ENCODE assay signal across 29 cellular contexts in the genomic region with DNA sequence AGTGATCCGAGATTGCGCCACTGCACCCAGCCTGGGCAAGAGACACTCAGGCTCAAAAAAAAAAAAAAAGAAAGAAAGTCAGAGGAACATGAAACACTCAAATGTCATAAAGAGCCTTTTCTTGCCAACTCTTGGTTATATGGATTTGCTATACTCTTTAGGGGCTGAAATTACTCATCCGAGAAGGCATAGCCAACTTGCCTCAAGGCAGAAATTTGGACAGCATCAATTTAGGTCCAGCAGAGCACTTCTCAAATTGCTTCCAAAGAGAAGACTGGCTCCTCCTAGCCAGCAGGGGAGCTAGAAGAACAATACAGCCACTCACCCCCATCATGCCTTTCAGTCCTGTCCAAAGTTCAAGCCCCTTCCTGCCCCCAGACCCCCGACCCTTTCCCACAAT. TPM values are rescaled to one million over a fixed set of nuclear protein-coding genes. Genes with fewer than 3 reads are reported as not detected.
A peak's percentile ranks its signal among the peaks of the same experiment; 100 is the strongest.
DNase-seq lines count a peak whose midpoint lies in the region; ATAC-seq, FAIRE-seq and TF ChIP-seq lines count a peak whose summit lies in the region.
"Had no signal": no experiment of that assay in that cellular context is flagged by ENCODE, and none has a peak within 500 bp of the region (broad histone marks: within the 10 kb centered on the region; RNA-seq: fewer than 3 reads in every experiment).

No MANE protein-coding gene starts in this region.

- DNase-seq in MCF 10A (ENCODE audit: unreplicated experiment) = peak; percentile 94
- DNase-seq in breast epithelium (ENCODE audit: low spot score in 2 of 2) = no peak
- peak; percentile 83 for DNase-seq in RPMI7951 (ENCODE audit: low read depth)
- peak; percentile 48 for DNase-seq in epithelial cell of esophagus (ENCODE audit: low read depth)
- DNase-seq in uterus = no peak
- no peak for DNase-seq in activated T-helper 1 cell treated with anti-CD3 and anti-CD28 coated beads, Interleukin-12 subunit alpha, Interleukin-12 subunit beta, Interleukin-2, Interleukin-4 antibody, amounts not matched to agents 30 ng/mL and 10 ng/mL and 1 ng/mL, durations not matched to agents 14 hours and 24 hours and 36 hours (ENCODE audit: low spot score)
- DNase-seq in urothelium cell line (ENCODE audit: low spot score) = no peak
- DNase-seq: activated CD8-positive, alpha-beta T cell treated with anti-CD3 and anti-CD28 coated beads, Interleukin-2, amount 10 ng/mL, durations not matched to agents 7 days and 5 days; activated gamma-delta T cell; activated naive CD8-positive, alpha-beta T cell treated with anti-CD3 and anti-CD28 coated beads, Interleukin-2, amount 10 ng/mL, durations not matched to agents 7 days and 5 days; CD4-positive, alpha-beta memory T cell; DMS 273 treated with DMSO at 0.1 percent for 48 hours; glutamatergic neuron; islet precursor cell; KG1; left ventricle myocardium superior; NCI-H146; NCI-H510A; sigmoid colon; stimulated activated naive CD8-positive, alpha-beta T cell treated with anti-CD3 and anti-CD28 coated beads, Interleukin-15, Interleukin-2, amounts not matched to agents 100 U/mL and 50 U/mL, for 24 hours; testis had no signal

- no peak for ATAC-seq in HG02759 (IDR thresholded peaks at IDR 0.05; ENCODE audit: unreplicated experiment)
- ATAC-seq: activated CD4-positive, CD25-positive, alpha-beta regulatory T cell treated with anti-CD3 and anti-CD28 coated beads, Interleukin-2, amount 50 U/mL, for 24 hours; activated CD8-positive, alpha-beta T cell treated with anti-CD3 and anti-CD28 coated beads, Interleukin-2, amount 10 ng/mL, durations not matched to agents 7 days and 5 days had no signal

- H3K36me3 ChIP-seq in breast epithelium = no peaks in the 10 kb centered on the region
- no peaks in the 10 kb centered on the region for H3K36me3 ChIP-seq in uterus
- H3K36me3 ChIP-seq: prostate gland, sigmoid colon had no signal

- no TSS peak for BruUV-seq in MCF 10A (replicated peaks; lab: Mats Ljungman, UMichigan)

- POLR2A ChIA-PET in MCF 10A (lab: Yijun Ruan, JAX) = interaction anchor here (0.9 to 2.4 kb wide), 4 partner anchors 10 to 46 kb away, joined by 3 to 7 read pairs (median 4); partner anchors contain the start of genes OSBPL10 and ZNF860

- no peaks in the 10 kb centered on the region for H3K27me3 Mint-ChIP-seq in MCF 10A (ENCODE audit: insufficient read depth, unreplicated experiment)
- no peaks in the 10 kb centered on the region for H3K27me3 Mint-ChIP-seq in activated T-helper 1 cell treated with anti-CD3 and anti-CD28 coated beads, Interleukin-12 subunit alpha, Interleukin-12 subunit beta, Interleukin-2, Interleukin-4 antibody, amounts not matched to agents 30 ng/mL and 10 ng/mL and 1 ng/mL, durations not matched to agents 14 hours and 24 hours and 36 hours (ENCODE audit: insufficient read depth)
- H3K27me3 Mint-ChIP-seq: activated naive CD8-positive, alpha-beta T cell treated with anti-CD3 and anti-CD28 coated beads, Interleukin-2, amount 10 ng/mL, durations not matched to agents 7 days and 5 days had no signal

- peaks cover 16% of the 10 kb centered on the region for H3K4me1 Mint-ChIP-seq in MCF 10A (ENCODE audit: insufficient read depth, unreplicated experiment)
- H3K4me1 Mint-ChIP-seq in activated T-helper 1 cell treated with anti-CD3 and anti-CD28 coated beads, Interleukin-12 subunit alpha, Interleukin-12 subunit beta, Interleukin-2, Interleukin-4 antibody, amounts not matched to agents 30 ng/mL and 10 ng/mL and 1 ng/mL, durations not matched to agents 14 hours and 24 hours and 36 hours (ENCODE audit: low read depth) = peaks cover 10% of the 10 kb centered on the region
- H3K4me1 Mint-ChIP-seq: activated naive CD8-positive, alpha-beta T cell treated with anti-CD3 and anti-CD28 coated beads, Interleukin-2, amount 10 ng/mL, durations not matched to agents 7 days and 5 days; CD4-positive, alpha-beta memory T cell; central memory CD8-positive, alpha-beta T cell had no signal

- TF ChIP-seq CTCF in MCF 10A (IDR thresholded peaks at IDR 0.05; ENCODE audit: unreplicated experiment) = no peak
- no peak for TF ChIP-seq CTCF in breast epithelium (IDR thresholded peaks at IDR 0.05)
- peak; percentile 3 for TF ChIP-seq CTCF in epithelial cell of esophagus (IDR thresholded peaks at IDR 0.05; ENCODE audit: insufficient read depth, low read depth, low read length, missing control alignments)
- TF ChIP-seq CTCF in uterus (IDR thresholded peaks at IDR 0.05) = no peak

- CTCF ChIA-PET in MCF 10A (lab: Yijun Ruan, JAX) = no interaction called here

- H3K27ac ChIP-seq in breast epithelium = no peak overlapping the region
- peak overlapping the region; percentile 33 to 46 for H3K27ac ChIP-seq in uterus
- H3K27ac ChIP-seq: prostate gland, testis had no signal

- intact Hi-C loops in MCF 10A (cut with micrococcal nuclease) = no loop called here
- intact Hi-C loops in breast epithelium (cut with DNase I; ENCODE audit: low total_unique reads) = no loop called here
- intact Hi-C loops in uterus (cut with DNase I; ENCODE audit: low total_unique reads) = no loop called here
- intact Hi-C loops in activated T-helper 1 cell treated with anti-CD3 and anti-CD28 coated beads, Interleukin-12 subunit alpha, Interleukin-12 subunit beta, Interleukin-2, Interleukin-4 antibody, amounts not matched to agents 30 ng/mL and 10 ng/mL and 1 ng/mL, durations not matched to agents 14 hours and 24 hours and 36 hours (cut with micrococcal nuclease) = no loop called here

- no peak for FAIRE-seq in urothelium cell line (lab: Jason Lieb, UNC)
- FAIRE-seq: A204.1, H1, HTR-8/SVneo, TTC549 had no signal

- H3K36me3 Mint-ChIP-seq in MCF 10A (ENCODE audit: insufficient read depth, unreplicated experiment) = peaks cover 7% of the 10 kb centered on the region
- no peaks in the 10 kb centered on the region for H3K36me3 Mint-ChIP-seq in activated T-helper 1 cell treated with anti-CD3 and anti-CD28 coated beads, Interleukin-12 subunit alpha, Interleukin-12 subunit beta, Interleukin-2, Interleukin-4 antibody, amounts not matched to agents 30 ng/mL and 10 ng/mL and 1 ng/mL, durations not matched to agents 14 hours and 24 hours and 36 hours (ENCODE audit: low read depth)
- H3K36me3 Mint-ChIP-seq: activated naive CD8-positive, alpha-beta T cell treated with anti-CD3 and anti-CD28 coated beads, Interleukin-2, amount 10 ng/mL, durations not matched to agents 7 days and 5 days; CD4-positive, alpha-beta memory T cell had no signal

- TF ChIP-seq POLR2A in breast epithelium (IDR thresholded peaks at IDR 0.05) (no peak), uterus (IDR thresholded peaks at IDR 0.05) (no peak)

- no peak overlapping the region for H3K4me3 Mint-ChIP-seq in MCF 10A (ENCODE audit: unreplicated experiment)
- H3K4me3 Mint-ChIP-seq in activated T-helper 1 cell treated with anti-CD3 and anti-CD28 coated beads, Interleukin-12 subunit alpha, Interleukin-12 subunit beta, Interleukin-2, Interleukin-4 antibody, amounts not matched to agents 30 ng/mL and 10 ng/mL and 1 ng/mL, durations not matched to agents 14 hours and 24 hours and 36 hours = no peak overlapping the region
- H3K4me3 Mint-ChIP-seq: activated CD8-positive, alpha-beta T cell treated with anti-CD3 and anti-CD28 coated beads, Interleukin-2, amount 10 ng/mL, durations not matched to agents 7 days and 5 days; activated naive CD8-positive, alpha-beta T cell treated with anti-CD3 and anti-CD28 coated beads, Interleukin-2, amount 10 ng/mL, durations not matched to agents 7 days and 5 days; CD4-positive, alpha-beta memory T cell; central memory CD8-positive, alpha-beta T cell had no signal

- H3K9me3 ChIP-seq in breast epithelium = no peaks in the 10 kb centered on the region
- H3K9me3 ChIP-seq in uterus = no peaks in the 10 kb centered on the region
- H3K9me3 ChIP-seq: prostate gland, sigmoid colon, testis had no signal

- H3K4me3 ChIP-seq in breast epithelium (no peak overlapping the region), epithelial cell of esophagus (ENCODE audit: low read length) (no peak overlapping the region), uterus (no peak overlapping the region)
- H3K4me3 ChIP-seq: prostate gland, sigmoid colon, testis had no signal

- H3K27ac Mint-ChIP-seq in MCF 10A (ENCODE audit: low read depth, unreplicated experiment) = no peak overlapping the region
- H3K27ac Mint-ChIP-seq in activated T-helper 1 cell treated with anti-CD3 and anti-CD28 coated beads, Interleukin-12 subunit alpha, Interleukin-12 subunit beta, Interleukin-2, Interleukin-4 antibody, amounts not matched to agents 30 ng/mL and 10 ng/mL and 1 ng/mL, durations not matched to agents 14 hours and 24 hours and 36 hours = no peak overlapping the region
- H3K27ac Mint-ChIP-seq: activated CD8-positive, alpha-beta T cell treated with anti-CD3 and anti-CD28 coated beads, Interleukin-2, amount 10 ng/mL, durations not matched to agents 7 days and 5 days; activated naive CD8-positive, alpha-beta T cell treated with anti-CD3 and anti-CD28 coated beads, Interleukin-2, amount 10 ng/mL, durations not matched to agents 7 days and 5 days; CD4-positive, alpha-beta memory T cell had no signal

- H3K9me3 Mint-ChIP-seq in MCF 10A (ENCODE audit: unreplicated experiment) = no peaks in the 10 kb centered on the region
- H3K9me3 Mint-ChIP-seq in activated T-helper 1 cell treated with anti-CD3 and anti-CD28 coated beads, Interleukin-12 subunit alpha, Interleukin-12 subunit beta, Interleukin-2, Interleukin-4 antibody, amounts not matched to agents 30 ng/mL and 10 ng/mL and 1 ng/mL, durations not matched to agents 14 hours and 24 hours and 36 hours = no peaks in the 10 kb centered on the region
- H3K9me3 Mint-ChIP-seq: activated naive CD8-positive, alpha-beta T cell treated with anti-CD3 and anti-CD28 coated beads, Interleukin-2, amount 10 ng/mL, durations not matched to agents 7 days and 5 days; CD4-positive, alpha-beta memory T cell; central memory CD8-positive, alpha-beta T cell had no signal

- H3K4me1 ChIP-seq in breast epithelium (no peaks in the 10 kb centered on the region), uterus (peaks cover 0 to 5% of the 10 kb centered on the region in 2 donors)

- H3K27me3 ChIP-seq in breast epithelium = no peaks in the 10 kb centered on the region
- no peaks in the 10 kb centered on the region for H3K27me3 ChIP-seq in uterus
- H3K27me3 ChIP-seq: sigmoid colon, testis had no signal

RNA-seq across cellular contexts. Expression of gene OSBPL10, which starts 43.8 kb away (rescaled TPM):
- total RNA-seq in MCF 10A (2022) = 128 and 172 TPM in 2 replicates
- total RNA-seq in breast epithelium = 10 to 100 TPM; 17.6 to 47.4 (median 26.5) TPM
- 4.7 and 6.9 TPM in 2 replicates for total RNA-seq in RPMI7951 (2014; rRNA removed; shearing (Covaris generic))
- 10 to 100 TPM; 30.0 to 49.7 (median 43.7) TPM for total RNA-seq in uterus
- total RNA-seq in activated T-helper 1 cell treated with anti-CD3 and anti-CD28 coated beads, Interleukin-12 subunit alpha, Interleukin-12 subunit beta, Interleukin-2, Interleukin-4 antibody, amounts not matched to agents 30 ng/mL and 10 ng/mL and 1 ng/mL, durations not matched to agents 14 hours and 24 hours and 36 hours = 12.1 and 14.5 TPM in 2 replicates
- total RNA-seq: CD4-positive, alpha-beta memory T cell had no signal

RNA-seq across cellular contexts. Expression of gene ZNF860, which starts 44.3 kb away (rescaled TPM):
- total RNA-seq in MCF 10A (2022) = 11.7 and 12.5 TPM in 2 replicates
- 1 to 10 TPM in 2 of 3 donors, under 1 TPM in 1; 0.80 to 4.2 (median 3.3) TPM for total RNA-seq in breast epithelium
- total RNA-seq in RPMI7951 (2014; rRNA removed; shearing (Covaris generic)) = 0.60 and 1.4 TPM in 2 replicates
- total RNA-seq in uterus = 1 to 10 TPM in 3 of 4 donors, under 1 TPM in 1; 0.26 to 2.8 (median 1.5) TPM
- total RNA-seq in activated T-helper 1 cell treated with anti-CD3 and anti-CD28 coated beads, Interleukin-12 subunit alpha, Interleukin-12 subunit beta, Interleukin-2, Interleukin-4 antibody, amounts not matched to agents 30 ng/mL and 10 ng/mL and 1 ng/mL, durations not matched to agents 14 hours and 24 hours and 36 hours = 0.34 and 0.81 TPM in 2 replicates
- total RNA-seq: activated CD8-positive, alpha-beta T cell treated with anti-CD3 and anti-CD28 coated beads, Interleukin-2, amount 10 ng/mL, durations not matched to agents 7 days and 5 days; activated naive CD8-positive, alpha-beta T cell treated with anti-CD3 and anti-CD28 coated beads, Interleukin-2, amount 10 ng/mL, durations not matched to agents 7 days and 5 days; CD4-positive, alpha-beta memory T cell had no signal

Comparison
In these comparisons a context has a peak if more than half of its experiments do, and no peak if none do; other contexts are left out.
1. DNase-seq: peak in MCF 10A (single experiment), RPMI7951 (single experiment) and epithelial cell of esophagus (single experiment); none in breast epithelium (0 of 2), uterus (0 of 2), activated T-helper 1 cell treated with anti-CD3 and anti-CD28 coated beads, Interleukin-12 subunit alpha, Interleukin-12 subunit beta, Interleukin-2, Interleukin-4 antibody, amounts not matched to agents 30 ng/mL and 10 ng/mL and 1 ng/mL, durations not matched to agents 14 hours and 24 hours and 36 hours (single experiment) and urothelium cell line (single experiment).
2. H3K27ac ChIP-seq: peak in uterus (2 of 2); none in breast epithelium (0 of 2).